9 cellular contexts compared by ENCODE assay signal in genomic region chr17:66468241-66469087, GRCh38.
DNase-seq lines count a peak whose midpoint lies in the region; ATAC-seq and TF ChIP-seq lines count a peak whose summit lies in the region.
"Had no signal": no experiment of that assay in that cellular context is flagged by ENCODE, and none has a peak within 500 bp of the region (broad histone marks: within the 10 kb centered on the region; RNA-seq: fewer than 3 reads in every experiment).

No MANE protein-coding gene starts in this region.

- peak overlapping the region; percentile 66 for H3K4me2 ChIP-seq in SK-N-SH

- TF ChIP-seq RAD21 in SK-N-SH (IDR thresholded peaks at IDR 0.05; ENCODE audit: low read length): no peak

- peak overlapping the region; percentile 54 to 92; a peak in 3 of 4 replicates for H3K27ac ChIP-seq in SK-N-SH (ENCODE audit: low read depth in 2 of 2, low read length in 1 of 2)
- H3K27ac ChIP-seq: 22Rv1 had no signal

- H3K9me3 ChIP-seq in SK-N-SH: no peaks in the 10 kb centered on the region

- H3K36me3 ChIP-seq in SK-N-SH (replicated peaks in 1 of 2; ENCODE audit: control insufficient read depth in 1 of 2, insufficient read depth in 2 of 2, low read length in 1 of 2): peaks cover 0 to 8% of the 10 kb centered on the region in 2 experiments

- H4K20me1 ChIP-seq in SK-N-SH (ENCODE audit: insufficient read depth): 0 out of 2 replicates have a peak, but pooled peaks cover 3% of the 10 kb centered on the region

- no peak for TF ChIP-seq CTCF in SK-N-SH (IDR thresholded peaks at IDR 0.05)

- POLR2A ChIA-PET in SK-N-SH (lab: Yijun Ruan, JAX): interaction anchor here (0.6 kb wide), 2 partner anchors 47 to 208 kb away, joined by 4 to 7 read pairs; no protein-coding TSS in a partner anchor

- peaks cover 95% of the 10 kb centered on the region for H3K79me2 ChIP-seq in SK-N-SH (ENCODE audit: insufficient read depth)

- DNase-seq in SK-N-SH (no peak), SW480 (ENCODE audit: low spot score) (peak; percentile 50), glomerular visceral epithelial cell (ENCODE audit: extremely low spot score) (peak; percentile 69), SHP77 (lab: John Stamatoyannopoulos, UW) (no peak), COR-L47 (lab: John Stamatoyannopoulos, UW) (no peak)
- DNase-seq in stimulated activated effector memory CD8-positive, alpha-beta T cell treated with anti-CD3 and anti-CD28 coated beads, Interleukin-12 subunit alpha, Interleukin-12 subunit beta, amount 100 ng/mL, for 72 hours (ENCODE audit: low spot score in 2 of 2): no peak

- TF ChIP-seq EP300 in SK-N-SH (IDR thresholded peaks at IDR 0.05; ENCODE audit: borderline replicate concordance in 1 of 2, low read depth in 1 of 2, low read length in 1 of 2): no peak

- peaks cover 39% of the 10 kb centered on the region for H3K4me1 Mint-ChIP-seq in stimulated activated effector memory CD8-positive, alpha-beta T cell treated with anti-CD3 and anti-CD28 coated beads, Interleukin-12 subunit alpha, Interleukin-12 subunit beta, amount 100 ng/mL, for 72 hours

- H3F3A ChIP-seq in SK-N-SH (replicated peaks; ENCODE audit: insufficient read depth): peaks cover 45% of the 10 kb centered on the region

- peak overlapping the region; percentile 11 for H3K4me3 Mint-ChIP-seq in stimulated activated effector memory CD8-positive, alpha-beta T cell treated with anti-CD3 and anti-CD28 coated beads, Interleukin-12 subunit alpha, Interleukin-12 subunit beta, amount 100 ng/mL, for 72 hours

- H3K27ac Mint-ChIP-seq in stimulated activated effector memory CD8-positive, alpha-beta T cell treated with anti-CD3 and anti-CD28 coated beads, Interleukin-12 subunit alpha, Interleukin-12 subunit beta, amount 100 ng/mL, for 72 hours: peak overlapping the region; percentile 64

- no peaks in the 10 kb centered on the region for H3K27me3 ChIP-seq in SK-N-SH (ENCODE audit: insufficient read depth)

- no peak overlapping the region for H3K4me3 ChIP-seq in SK-N-SH (ENCODE audit: low read depth in 2 of 2, low read length in 1 of 2)

- CTCF ChIA-PET in SK-N-SH (lab: Yijun Ruan, JAX): interaction anchor here (1.1 to 4.4 kb wide), 7 partner anchors 11 to 213 kb away, joined by 3 to 19 read pairs (median 6); no protein-coding TSS in a partner anchor

- WGBS in SK-N-SH (ENCODE audit: low lambda C conversion rate): 83% methylated on average over 5 of the region's 5 CpGs

- no peaks in the 10 kb centered on the region for H3K9me2 ChIP-seq in SK-N-SH

- no peak overlapping the region for H2AFZ ChIP-seq in SK-N-SH (ENCODE audit: low read depth)

- peaks cover 5% of the 10 kb centered on the region for H3K36me3 Mint-ChIP-seq in stimulated activated effector memory CD8-positive, alpha-beta T cell treated with anti-CD3 and anti-CD28 coated beads, Interleukin-12 subunit alpha, Interleukin-12 subunit beta, amount 100 ng/mL, for 72 hours

- no peak for ATAC-seq in SK-N-SH treated with all-trans-retinoic acid at 6 μM for 48 hours
- ATAC-seq in stimulated activated effector memory CD8-positive, alpha-beta T cell treated with anti-CD3 and anti-CD28 coated beads, Interleukin-12 subunit alpha, Interleukin-12 subunit beta, amount 100 ng/mL, for 72 hours: no peak
- no peak for ATAC-seq in GM21447 (IDR thresholded peaks at IDR 0.05; ENCODE audit: unreplicated experiment)

- no peaks in the 10 kb centered on the region for H3K9me3 Mint-ChIP-seq in stimulated activated effector memory CD8-positive, alpha-beta T cell treated with anti-CD3 and anti-CD28 coated beads, Interleukin-12 subunit alpha, Interleukin-12 subunit beta, amount 100 ng/mL, for 72 hours

- peak overlapping the region; percentile 55; the same call in 1 of the 2 replicates for H3K9ac ChIP-seq in SK-N-SH

- peaks cover 26 to 55% of the 10 kb centered on the region in 2 experiments for H3K4me1 ChIP-seq in SK-N-SH (ENCODE audit: control insufficient read depth in 1 of 2, insufficient read depth in 2 of 2, low read depth in 1 of 2, low read length in 1 of 2)

TF ChIP-seq in SK-N-SH, 30 proteins besides CTCF, POLR2A, EP300 and RAD21:
- TF ChIP-seq RXRA (IDR thresholded peaks at IDR 0.05; ENCODE audit: borderline replicate concordance, low read depth): no peak
- no peak for TF ChIP-seq TCF12 (IDR thresholded peaks at IDR 0.05)
- TF ChIP-seq PBX3 (IDR thresholded peaks at IDR 0.05): peak; percentile 57; the same call in 1 of the 2 replicates
- TF ChIP-seq USF1 (IDR thresholded peaks at IDR 0.05; ENCODE audit: borderline replicate concordance, low read depth): no peak
- no peak for TF ChIP-seq ELF1 (IDR thresholded peaks at IDR 0.05)
- no peak for TF ChIP-seq FOSL2 (IDR thresholded peaks at IDR 0.05; ENCODE audit: borderline replicate concordance, low read depth)
- no peak for TF ChIP-seq IRF3 (IDR thresholded peaks at IDR 0.05; ENCODE audit: low read depth, low read length)
TF ChIP-seq in SK-N-SH: peak in this region for 1.

TF ChIP-seq in SK-N-SH treated with all-trans-retinoic acid at 6 μM for 48 hours, 23 proteins besides CTCF, POLR2A, EP300 and RAD21:
- no peak; the same call in 1 of the 2 replicates for TF ChIP-seq ISL1 (CRISPR knock-in tag; IDR thresholded peaks at IDR 0.05)
- TF ChIP-seq CSDC2 (CRISPR knock-in tag; IDR thresholded peaks at IDR 0.05): no peak
- TF ChIP-seq SNAI2 (CRISPR knock-in tag; IDR thresholded peaks at IDR 0.05): no peak
- TF ChIP-seq ZNF8 (CRISPR knock-in tag; IDR thresholded peaks at IDR 0.05): no peak

Comparison
In these comparisons a context has a peak if more than half of its experiments do, and no peak if none do; other contexts are left out.
1. DNase-seq: peak in SW480 (single experiment) and glomerular visceral epithelial cell (single experiment); none in SK-N-SH (single experiment), stimulated activated effector memory CD8-positive, alpha-beta T cell treated with anti-CD3 and anti-CD28 coated beads, Interleukin-12 subunit alpha, Interleukin-12 subunit beta, amount 100 ng/mL, for 72 hours (0 of 2), SHP77 (0 of 2) and COR-L47 (single experiment).